12 cellular contexts compared by ENCODE assay signal in genomic region chr2:62334440-62335058, GRCh38.
DNase-seq lines count a peak whose midpoint lies in the region; ATAC-seq, FAIRE-seq and TF ChIP-seq lines count a peak whose summit lies in the region.
"Had no signal": no experiment of that assay in that cellular context is flagged by ENCODE, and none has a peak within 500 bp of the region (broad histone marks: within the 10 kb centered on the region; RNA-seq: fewer than 3 reads in every experiment).

No MANE protein-coding gene starts in this region.

- H3K9me3 Mint-ChIP-seq in nephron = no peaks in the 10 kb centered on the region

- peaks cover 3% of the 10 kb centered on the region for H3K27me3 Mint-ChIP-seq in nephron (ENCODE audit: low read depth)
- H3K27me3 Mint-ChIP-seq: naive thymus-derived CD4-positive, alpha-beta T cell had no signal

- DNase-seq in GM18507 (ENCODE audit: extremely low spot score, insufficient read length, low read depth) (no peak), nucleus accumbens (lab: John Stamatoyannopoulos, UW) (no peak), omental fat pad (ENCODE audit: low spot score) (no peak), posterior vena cava (ENCODE audit: low spot score) (no peak)
- no peak for DNase-seq in activated CD4-positive, alpha-beta T cell treated with anti-CD3 and anti-CD28 coated beads for 48 hours
- DNase-seq: activated gamma-delta T cell; caudate nucleus; naive thymus-derived CD4-positive, alpha-beta T cell; spleen had no signal

- FAIRE-seq in GM18507 (lab: Jason Lieb, UNC) = peak; percentile 77

- H3K4me1 Mint-ChIP-seq in nephron = no peaks in the 10 kb centered on the region

- H3K4me3 Mint-ChIP-seq in nephron = no peak overlapping the region
- H3K4me3 Mint-ChIP-seq: naive thymus-derived CD4-positive, alpha-beta T cell had no signal

- intact Hi-C loops in posterior vena cava (cut with DNase I) = no loop called here

- ATAC-seq in GM21619 (IDR thresholded peaks at IDR 0.05; ENCODE audit: unreplicated experiment) = peak; percentile 75
- ATAC-seq in HG03460 (IDR thresholded peaks at IDR 0.05; ENCODE audit: unreplicated experiment) = peak; percentile 59
- ATAC-seq in omental fat pad (ENCODE audit: low FRiP score) = no peak
- ATAC-seq: naive thymus-derived CD4-positive, alpha-beta T cell had no signal

- peak overlapping the region in 2 of 3 experiments; percentile 7 to 17 for H3K27ac Mint-ChIP-seq in nephron
- H3K27ac Mint-ChIP-seq: naive thymus-derived CD4-positive, alpha-beta T cell had no signal

- no peak for TF ChIP-seq CTCF in nephron (IDR thresholded peaks at IDR 0.05; ENCODE audit: unreplicated experiment in 3 of 3)
- no peak for TF ChIP-seq CTCF in omental fat pad (IDR thresholded peaks at IDR 0.05)

- no peaks in the 10 kb centered on the region for H3K36me3 Mint-ChIP-seq in nephron (ENCODE audit: low read depth)
- H3K36me3 Mint-ChIP-seq: naive thymus-derived CD4-positive, alpha-beta T cell had no signal
